ENCODE assay signal across 24 cellular contexts in genomic region chr6:111912904-111913303, GRCh38.
"Had no signal": no experiment of that assay in that cellular context is flagged by ENCODE, and none has a peak within 500 bp of the region (broad histone marks: within the 10 kb centered on the region; RNA-seq: fewer than 3 reads in every experiment).

No MANE protein-coding gene starts in this region.

- H3K36me3 Mint-ChIP-seq: IgD-negative memory B cell, T-cell had no signal

- H3K27me3 ChIP-seq: breast epithelium had no signal

- H3K36me3 ChIP-seq: breast epithelium had no signal

- H3K4me2 ChIP-seq: KMS-11 had no signal

- DNase-seq: activated CD4-positive, alpha-beta T cell treated with anti-CD3 and anti-CD28 coated beads, Interleukin-2, amount 10 ng/mL, durations not matched to agents 24 days and 14 days; activated CD4-positive, CD25-positive, alpha-beta regulatory T cell; activated CD8-positive, alpha-beta memory T cell treated with anti-CD3 and anti-CD28 coated beads for 24 hours; activated T-cell treated with anti-CD3 and anti-CD28 coated beads, Interleukin-2, amount 50 U/mL, for 48 hours; aorta; caudate nucleus; NCI-H1105; NCI-H1436; NCI-H1694 treated with DMSO at 0.1 percent for 48 hours; NCI-H2081; NCI-H510A treated with DMSO at 0.1 percent for 48 hours; NCI-H69; NK-92 treated with Interleukin-12 subunit alpha and Interleukin-12 subunit beta, amount 100 ng/mL, for 24 hours; OCI-M1; RPMI8226; T-cell; T-helper 2 cell; T1000 had no signal

- H3K27ac Mint-ChIP-seq: activated CD4-positive, alpha-beta T cell treated with anti-CD3 and anti-CD28 coated beads, Interleukin-2, amount 10 ng/mL, durations not matched to agents 24 days and 14 days; IgD-negative memory B cell; T-cell had no signal

- H3K4me3 ChIP-seq: breast epithelium, SK-N-MC had no signal

- H3K9ac ChIP-seq: KMS-11 had no signal

- H3K4me1 Mint-ChIP-seq: IgD-negative memory B cell had no signal

- H3K27ac ChIP-seq: breast epithelium, KMS-11, SK-N-MC had no signal

- H3K27me3 Mint-ChIP-seq: activated CD4-positive, alpha-beta T cell treated with anti-CD3 and anti-CD28 coated beads, Interleukin-2, amount 10 ng/mL, durations not matched to agents 24 days and 14 days; IgD-negative memory B cell; T-cell had no signal

- H3K9me3 Mint-ChIP-seq: IgD-negative memory B cell, T-cell had no signal

- H3K4me1 ChIP-seq: breast epithelium had no signal

- H3K4me3 Mint-ChIP-seq: activated CD4-positive, alpha-beta T cell treated with anti-CD3 and anti-CD28 coated beads, Interleukin-2, amount 10 ng/mL, durations not matched to agents 24 days and 14 days; T-cell had no signal

- H3K9me3 ChIP-seq: breast epithelium had no signal

- ATAC-seq: Panc1, Right ventricle myocardium inferior, T-cell had no signal
